In genomic region chr9:33105504-33105903, GRCh38 we compare ENCODE assay signal across 24 cellular contexts.
"Had no signal": no experiment of that assay in that cellular context is flagged by ENCODE, and none has a peak within 500 bp of the region (broad histone marks: within the 10 kb centered on the region; RNA-seq: fewer than 3 reads in every experiment).

No MANE protein-coding gene starts in this region.

- H3K27ac ChIP-seq: upper lobe of right lung had no signal

- H3K27me3 Mint-ChIP-seq: effector memory CD8-positive, alpha-beta T cell; memory B cell; natural killer cell treated with Interleukin-12 subunit alpha and Interleukin-12 subunit beta and Interleukin-15 and Interleukin-18, amount 100 ng/mL, for 72 hours had no signal

- DNase-seq: activated CD4-positive, alpha-beta T cell treated with anti-CD3 and anti-CD28 coated beads for 4 hours; activated CD4-positive, alpha-beta T cell treated with anti-CD3 and anti-CD28 coated beads, Interleukin-2, amount 50 U/mL, for 48 hours; activated CD4-positive, CD25-positive, alpha-beta regulatory T cell; activated CD8-positive, alpha-beta memory T cell treated with anti-CD3 and anti-CD28 coated beads, Interleukin-2, amount 50 U/mL, for 48 hours; activated effector memory CD4-positive, alpha-beta T cell treated with Interleukin-2 at 50 U/mL for 16 hours; activated naive CD4-positive, alpha-beta T cell treated with anti-CD3 and anti-CD28 coated beads for 36 hours; activated T-cell treated with anti-CD3 and anti-CD28 coated beads, Interleukin-2, amount 50 U/mL, for 48 hours; aorta; central memory CD4-positive, alpha-beta T cell; effector memory CD8-positive, alpha-beta T cell; gastrocnemius medialis; hypothalamus; posterior cingulate gyrus; stimulated activated CD4-positive, alpha-beta T cell treated with anti-CD3 and anti-CD28 coated beads, Interleukin-4, amount 100 ng/mL, for 1 hour; stimulated activated naive CD4-positive, alpha-beta T cell treated with Interleukin-2 at 50 U/mL for 16 hours; T-helper 1 cell; T-helper 9 cell; upper lobe of right lung had no signal

- H3K9me3 ChIP-seq: esophagus muscularis mucosa, gastrocnemius medialis, upper lobe of right lung had no signal

- H3K36me3 Mint-ChIP-seq: memory B cell; natural killer cell treated with Interleukin-12 subunit alpha and Interleukin-12 subunit beta and Interleukin-15 and Interleukin-18, amount 100 ng/mL, for 72 hours had no signal

- H3K9me3 Mint-ChIP-seq: activated naive CD4-positive, alpha-beta T cell treated with anti-CD3 and anti-CD28 coated beads for 36 hours; effector memory CD8-positive, alpha-beta T cell; memory B cell; natural killer cell treated with Interleukin-12 subunit alpha and Interleukin-12 subunit beta and Interleukin-15 and Interleukin-18, amount 100 ng/mL, for 72 hours had no signal

- H3K27me3 ChIP-seq: esophagus muscularis mucosa, gastrocnemius medialis, upper lobe of right lung had no signal

- ATAC-seq: effector memory CD8-positive, alpha-beta T cell; gastrocnemius medialis; natural killer cell treated with Interleukin-12 subunit alpha and Interleukin-12 subunit beta and Interleukin-15 and Interleukin-18, amount 100 ng/mL, for 72 hours; sciatic nerve; upper lobe of right lung had no signal

- H3K4me3 Mint-ChIP-seq: activated naive CD4-positive, alpha-beta T cell treated with anti-CD3 and anti-CD28 coated beads for 36 hours; effector memory CD8-positive, alpha-beta T cell; memory B cell; natural killer cell treated with Interleukin-12 subunit alpha and Interleukin-12 subunit beta and Interleukin-15 and Interleukin-18, amount 100 ng/mL, for 72 hours had no signal

- H3K4me3 ChIP-seq: esophagus muscularis mucosa, gastrocnemius medialis, upper lobe of right lung had no signal

- FAIRE-seq: colon, islet of Langerhans had no signal

- H3K27ac Mint-ChIP-seq: activated naive CD4-positive, alpha-beta T cell treated with anti-CD3 and anti-CD28 coated beads for 36 hours; memory B cell had no signal
